Comparison of ENCODE assay signal across 1 cellular context in genomic region chr10:79184649-79185048, GRCh38.
TF ChIP-seq lines count a peak whose summit lies in the region.

No MANE protein-coding gene starts in this region.

TF ChIP-seq in WTC11, 78 proteins besides CTCF, POLR2A, EP300 and RAD21 (continued from another document):
- TF ChIP-seq ZNF532 (CRISPR knock-in tag; IDR thresholded peaks at IDR 0.05; ENCODE audit: borderline replicate concordance) (no peak), GABPB1 (CRISPR knock-in tag; IDR thresholded peaks at IDR 0.05) (no peak), ERG (CRISPR knock-in tag; IDR thresholded peaks at IDR 0.05) (no peak), ZNF671 (CRISPR knock-in tag; IDR thresholded peaks at IDR 0.05) (no peak), TEAD4 (CRISPR knock-in tag; IDR thresholded peaks at IDR 0.05) (no peak), GTF2I (CRISPR knock-in tag; conservative IDR thresholded peaks at IDR 0.05) (no peak)
- TF ChIP-seq, protein P1, sequence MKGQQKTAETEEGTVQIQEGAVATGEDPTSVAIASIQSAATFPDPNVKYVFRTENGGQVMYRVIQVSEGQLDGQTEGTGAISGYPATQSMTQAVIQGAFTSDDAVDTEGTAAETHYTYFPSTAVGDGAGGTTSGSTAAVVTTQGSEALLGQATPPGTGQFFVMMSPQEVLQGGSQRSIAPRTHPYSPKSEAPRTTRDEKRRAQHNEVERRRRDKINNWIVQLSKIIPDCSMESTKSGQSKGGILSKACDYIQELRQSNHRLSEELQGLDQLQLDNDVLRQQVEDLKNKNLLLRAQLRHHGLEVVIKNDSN (CRISPR knock-in tag; IDR thresholded peaks at IDR 0.05) = no peak
